1 cellular context compared by ENCODE assay signal in the genomic region with DNA sequence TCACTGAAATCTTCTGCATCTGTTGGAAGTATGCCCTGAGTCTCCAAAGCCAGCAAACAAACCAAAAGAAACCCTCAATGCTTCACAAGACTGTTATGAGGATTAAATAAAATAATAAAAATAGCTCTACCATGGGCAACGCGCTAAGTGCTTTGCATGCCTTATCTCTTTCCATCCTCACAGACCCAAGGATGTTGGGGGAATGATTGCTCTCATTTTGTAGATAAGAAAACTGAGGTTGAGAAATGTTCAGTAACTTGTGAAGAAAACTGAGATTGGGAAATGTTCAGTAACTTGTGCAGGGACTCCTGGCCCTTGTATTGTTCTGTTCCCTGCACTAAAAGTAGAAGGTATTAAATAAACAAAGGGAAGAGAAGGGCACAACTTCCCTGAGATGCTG.
TF ChIP-seq lines count a peak whose summit lies in the region.

No MANE protein-coding gene starts in this region.

TF ChIP-seq in HEK293, 187 proteins besides CTCF, POLR2A, EP300 and RAD21 (continued from another document):
- TF ChIP-seq, protein P1, sequence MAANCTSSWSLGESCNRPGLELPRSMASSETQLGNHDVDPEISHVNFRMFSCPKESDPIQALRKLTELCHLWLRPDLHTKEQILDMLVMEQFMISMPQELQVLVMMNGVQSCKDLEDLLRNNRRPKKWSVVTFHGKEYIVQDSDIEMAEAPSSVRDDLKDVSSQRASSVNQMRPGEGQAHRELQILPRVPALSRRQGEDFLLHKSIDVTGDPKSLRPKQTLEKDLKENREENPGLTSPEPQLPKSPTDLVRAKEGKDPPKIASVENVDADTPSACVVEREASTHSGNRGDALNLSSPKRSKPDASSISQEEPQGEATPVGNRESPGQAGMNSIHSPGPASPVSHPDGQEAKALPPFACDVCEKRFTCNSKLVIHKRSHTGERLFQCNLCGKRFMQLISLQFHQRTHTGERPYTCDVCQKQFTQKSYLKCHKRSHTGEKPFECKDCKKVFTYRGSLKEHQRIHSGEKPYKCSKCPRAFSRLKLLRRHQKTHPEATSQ (tag by site-specific recombination; IDR thresholded peaks at IDR 0.05): no peak
- no peak for TF ChIP-seq ZNF670 (tag by site-specific recombination; IDR thresholded peaks at IDR 0.05; ENCODE audit: low read depth)
- TF ChIP-seq ZNF350 (tag by site-specific recombination; IDR thresholded peaks at IDR 0.05): no peak
- no peak for TF ChIP-seq ZNF132 (tag by site-specific recombination; IDR thresholded peaks at IDR 0.05; ENCODE audit: borderline replicate concordance)
- TF ChIP-seq TRIM28 (IDR thresholded peaks at IDR 0.05; ENCODE audit: borderline replicate concordance, low read length): peak; percentile 66; the same call in 1 of the 2 replicates
- no peak for TF ChIP-seq ZNF341 (tag by site-specific recombination; IDR thresholded peaks at IDR 0.05; ENCODE audit: low read depth)
- TF ChIP-seq, protein P2, sequence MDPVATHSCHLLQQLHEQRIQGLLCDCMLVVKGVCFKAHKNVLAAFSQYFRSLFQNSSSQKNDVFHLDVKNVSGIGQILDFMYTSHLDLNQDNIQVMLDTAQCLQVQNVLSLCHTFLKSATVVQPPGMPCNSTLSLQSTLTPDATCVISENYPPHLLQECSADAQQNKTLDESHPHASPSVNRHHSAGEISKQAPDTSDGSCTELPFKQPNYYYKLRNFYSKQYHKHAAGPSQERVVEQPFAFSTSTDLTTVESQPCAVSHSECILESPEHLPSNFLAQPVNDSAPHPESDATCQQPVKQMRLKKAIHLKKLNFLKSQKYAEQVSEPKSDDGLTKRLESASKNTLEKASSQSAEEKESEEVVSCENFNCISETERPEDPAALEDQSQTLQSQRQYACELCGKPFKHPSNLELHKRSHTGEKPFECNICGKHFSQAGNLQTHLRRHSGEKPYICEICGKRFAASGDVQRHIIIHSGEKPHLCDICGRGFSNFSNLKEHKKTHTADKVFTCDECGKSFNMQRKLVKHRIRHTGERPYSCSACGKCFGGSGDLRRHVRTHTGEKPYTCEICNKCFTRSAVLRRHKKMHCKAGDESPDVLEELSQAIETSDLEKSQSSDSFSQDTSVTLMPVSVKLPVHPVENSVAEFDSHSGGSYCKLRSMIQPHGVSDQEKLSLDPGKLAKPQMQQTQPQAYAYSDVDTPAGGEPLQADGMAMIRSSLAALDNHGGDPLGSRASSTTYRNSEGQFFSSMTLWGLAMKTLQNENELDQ (tag by site-specific recombination; IDR thresholded peaks at IDR 0.05; ENCODE audit: low read depth): no peak
- no peak for TF ChIP-seq ZNF239 (tag by site-specific recombination; IDR thresholded peaks at IDR 0.05)
- TF ChIP-seq, protein P3, sequence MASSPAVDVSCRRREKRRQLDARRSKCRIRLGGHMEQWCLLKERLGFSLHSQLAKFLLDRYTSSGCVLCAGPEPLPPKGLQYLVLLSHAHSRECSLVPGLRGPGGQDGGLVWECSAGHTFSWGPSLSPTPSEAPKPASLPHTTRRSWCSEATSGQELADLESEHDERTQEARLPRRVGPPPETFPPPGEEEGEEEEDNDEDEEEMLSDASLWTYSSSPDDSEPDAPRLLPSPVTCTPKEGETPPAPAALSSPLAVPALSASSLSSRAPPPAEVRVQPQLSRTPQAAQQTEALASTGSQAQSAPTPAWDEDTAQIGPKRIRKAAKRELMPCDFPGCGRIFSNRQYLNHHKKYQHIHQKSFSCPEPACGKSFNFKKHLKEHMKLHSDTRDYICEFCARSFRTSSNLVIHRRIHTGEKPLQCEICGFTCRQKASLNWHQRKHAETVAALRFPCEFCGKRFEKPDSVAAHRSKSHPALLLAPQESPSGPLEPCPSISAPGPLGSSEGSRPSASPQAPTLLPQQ (tag by site-specific recombination; IDR thresholded peaks at IDR 0.05): no peak
- TF ChIP-seq OSR2 (tag by site-specific recombination; IDR thresholded peaks at IDR 0.05): no peak
- TF ChIP-seq, protein P4, sequence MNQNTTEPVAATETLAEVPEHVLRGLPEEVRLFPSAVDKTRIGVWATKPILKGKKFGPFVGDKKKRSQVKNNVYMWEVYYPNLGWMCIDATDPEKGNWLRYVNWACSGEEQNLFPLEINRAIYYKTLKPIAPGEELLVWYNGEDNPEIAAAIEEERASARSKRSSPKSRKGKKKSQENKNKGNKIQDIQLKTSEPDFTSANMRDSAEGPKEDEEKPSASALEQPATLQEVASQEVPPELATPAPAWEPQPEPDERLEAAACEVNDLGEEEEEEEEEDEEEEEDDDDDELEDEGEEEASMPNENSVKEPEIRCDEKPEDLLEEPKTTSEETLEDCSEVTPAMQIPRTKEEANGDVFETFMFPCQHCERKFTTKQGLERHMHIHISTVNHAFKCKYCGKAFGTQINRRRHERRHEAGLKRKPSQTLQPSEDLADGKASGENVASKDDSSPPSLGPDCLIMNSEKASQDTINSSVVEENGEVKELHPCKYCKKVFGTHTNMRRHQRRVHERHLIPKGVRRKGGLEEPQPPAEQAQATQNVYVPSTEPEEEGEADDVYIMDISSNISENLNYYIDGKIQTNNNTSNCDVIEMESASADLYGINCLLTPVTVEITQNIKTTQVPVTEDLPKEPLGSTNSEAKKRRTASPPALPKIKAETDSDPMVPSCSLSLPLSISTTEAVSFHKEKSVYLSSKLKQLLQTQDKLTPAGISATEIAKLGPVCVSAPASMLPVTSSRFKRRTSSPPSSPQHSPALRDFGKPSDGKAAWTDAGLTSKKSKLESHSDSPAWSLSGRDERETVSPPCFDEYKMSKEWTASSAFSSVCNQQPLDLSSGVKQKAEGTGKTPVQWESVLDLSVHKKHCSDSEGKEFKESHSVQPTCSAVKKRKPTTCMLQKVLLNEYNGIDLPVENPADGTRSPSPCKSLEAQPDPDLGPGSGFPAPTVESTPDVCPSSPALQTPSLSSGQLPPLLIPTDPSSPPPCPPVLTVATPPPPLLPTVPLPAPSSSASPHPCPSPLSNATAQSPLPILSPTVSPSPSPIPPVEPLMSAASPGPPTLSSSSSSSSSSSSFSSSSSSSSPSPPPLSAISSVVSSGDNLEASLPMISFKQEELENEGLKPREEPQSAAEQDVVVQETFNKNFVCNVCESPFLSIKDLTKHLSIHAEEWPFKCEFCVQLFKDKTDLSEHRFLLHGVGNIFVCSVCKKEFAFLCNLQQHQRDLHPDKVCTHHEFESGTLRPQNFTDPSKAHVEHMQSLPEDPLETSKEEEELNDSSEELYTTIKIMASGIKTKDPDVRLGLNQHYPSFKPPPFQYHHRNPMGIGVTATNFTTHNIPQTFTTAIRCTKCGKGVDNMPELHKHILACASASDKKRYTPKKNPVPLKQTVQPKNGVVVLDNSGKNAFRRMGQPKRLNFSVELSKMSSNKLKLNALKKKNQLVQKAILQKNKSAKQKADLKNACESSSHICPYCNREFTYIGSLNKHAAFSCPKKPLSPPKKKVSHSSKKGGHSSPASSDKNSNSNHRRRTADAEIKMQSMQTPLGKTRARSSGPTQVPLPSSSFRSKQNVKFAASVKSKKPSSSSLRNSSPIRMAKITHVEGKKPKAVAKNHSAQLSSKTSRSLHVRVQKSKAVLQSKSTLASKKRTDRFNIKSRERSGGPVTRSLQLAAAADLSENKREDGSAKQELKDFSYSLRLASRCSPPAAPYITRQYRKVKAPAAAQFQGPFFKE (tag by site-specific recombination; IDR thresholded peaks at IDR 0.05; ENCODE audit: borderline replicate concordance): no peak
- no peak for TF ChIP-seq ZNF473 (tag by site-specific recombination; IDR thresholded peaks at IDR 0.05)
- TF ChIP-seq, protein P5, sequence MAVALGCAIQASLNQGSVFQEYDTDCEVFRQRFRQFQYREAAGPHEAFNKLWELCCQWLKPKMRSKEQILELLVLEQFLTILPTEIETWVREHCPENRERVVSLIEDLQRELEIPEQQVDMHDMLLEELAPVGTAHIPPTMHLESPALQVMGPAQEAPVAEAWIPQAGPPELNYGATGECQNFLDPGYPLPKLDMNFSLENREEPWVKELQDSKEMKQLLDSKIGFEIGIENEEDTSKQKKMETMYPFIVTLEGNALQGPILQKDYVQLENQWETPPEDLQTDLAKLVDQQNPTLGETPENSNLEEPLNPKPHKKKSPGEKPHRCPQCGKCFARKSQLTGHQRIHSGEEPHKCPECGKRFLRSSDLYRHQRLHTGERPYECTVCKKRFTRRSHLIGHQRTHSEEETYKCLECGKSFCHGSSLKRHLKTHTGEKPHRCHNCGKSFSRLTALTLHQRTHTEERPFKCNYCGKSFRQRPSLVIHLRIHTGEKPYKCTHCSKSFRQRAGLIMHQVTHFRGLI (tag by site-specific recombination; IDR thresholded peaks at IDR 0.05): no peak
- no peak for TF ChIP-seq ZFHX2 (tag by site-specific recombination; conservative IDR thresholded peaks at IDR 0.05)
- TF ChIP-seq ZXDB (tag by site-specific recombination; IDR thresholded peaks at IDR 0.05): peak; percentile 20; the same call in 1 of the 2 replicates
- TF ChIP-seq, protein P6, sequence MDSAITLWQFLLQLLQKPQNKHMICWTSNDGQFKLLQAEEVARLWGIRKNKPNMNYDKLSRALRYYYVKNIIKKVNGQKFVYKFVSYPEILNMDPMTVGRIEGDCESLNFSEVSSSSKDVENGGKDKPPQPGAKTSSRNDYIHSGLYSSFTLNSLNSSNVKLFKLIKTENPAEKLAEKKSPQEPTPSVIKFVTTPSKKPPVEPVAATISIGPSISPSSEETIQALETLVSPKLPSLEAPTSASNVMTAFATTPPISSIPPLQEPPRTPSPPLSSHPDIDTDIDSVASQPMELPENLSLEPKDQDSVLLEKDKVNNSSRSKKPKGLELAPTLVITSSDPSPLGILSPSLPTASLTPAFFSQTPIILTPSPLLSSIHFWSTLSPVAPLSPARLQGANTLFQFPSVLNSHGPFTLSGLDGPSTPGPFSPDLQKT (IDR thresholded peaks at IDR 0.05; ENCODE audit: borderline replicate concordance, low read depth, low read length): no peak
- no peak for TF ChIP-seq ZNF514 (tag by site-specific recombination; IDR thresholded peaks at IDR 0.05)
- no peak for TF ChIP-seq HOXD13 (CRISPR knock-in tag; IDR thresholded peaks at IDR 0.05; ENCODE audit: borderline replicate concordance)
- TF ChIP-seq TCF7L2 (IDR thresholded peaks at IDR 0.05; ENCODE audit: borderline replicate concordance, low read depth, low read length): no peak
- TF ChIP-seq PRDM1 (tag by site-specific recombination; IDR thresholded peaks at IDR 0.05): no peak
- TF ChIP-seq, protein P7, sequence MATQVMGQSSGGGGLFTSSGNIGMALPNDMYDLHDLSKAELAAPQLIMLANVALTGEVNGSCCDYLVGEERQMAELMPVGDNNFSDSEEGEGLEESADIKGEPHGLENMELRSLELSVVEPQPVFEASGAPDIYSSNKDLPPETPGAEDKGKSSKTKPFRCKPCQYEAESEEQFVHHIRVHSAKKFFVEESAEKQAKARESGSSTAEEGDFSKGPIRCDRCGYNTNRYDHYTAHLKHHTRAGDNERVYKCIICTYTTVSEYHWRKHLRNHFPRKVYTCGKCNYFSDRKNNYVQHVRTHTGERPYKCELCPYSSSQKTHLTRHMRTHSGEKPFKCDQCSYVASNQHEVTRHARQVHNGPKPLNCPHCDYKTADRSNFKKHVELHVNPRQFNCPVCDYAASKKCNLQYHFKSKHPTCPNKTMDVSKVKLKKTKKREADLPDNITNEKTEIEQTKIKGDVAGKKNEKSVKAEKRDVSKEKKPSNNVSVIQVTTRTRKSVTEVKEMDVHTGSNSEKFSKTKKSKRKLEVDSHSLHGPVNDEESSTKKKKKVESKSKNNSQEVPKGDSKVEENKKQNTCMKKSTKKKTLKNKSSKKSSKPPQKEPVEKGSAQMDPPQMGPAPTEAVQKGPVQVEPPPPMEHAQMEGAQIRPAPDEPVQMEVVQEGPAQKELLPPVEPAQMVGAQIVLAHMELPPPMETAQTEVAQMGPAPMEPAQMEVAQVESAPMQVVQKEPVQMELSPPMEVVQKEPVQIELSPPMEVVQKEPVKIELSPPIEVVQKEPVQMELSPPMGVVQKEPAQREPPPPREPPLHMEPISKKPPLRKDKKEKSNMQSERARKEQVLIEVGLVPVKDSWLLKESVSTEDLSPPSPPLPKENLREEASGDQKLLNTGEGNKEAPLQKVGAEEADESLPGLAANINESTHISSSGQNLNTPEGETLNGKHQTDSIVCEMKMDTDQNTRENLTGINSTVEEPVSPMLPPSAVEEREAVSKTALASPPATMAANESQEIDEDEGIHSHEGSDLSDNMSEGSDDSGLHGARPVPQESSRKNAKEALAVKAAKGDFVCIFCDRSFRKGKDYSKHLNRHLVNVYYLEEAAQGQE (tag by site-specific recombination; IDR thresholded peaks at IDR 0.05): no peak
